1 cellular context compared by ENCODE assay signal in genomic region chr9:83979812-83980394, GRCh38.
A peak's percentile ranks its signal among the peaks of the same experiment; 100 is the strongest.
TF ChIP-seq lines count a peak whose summit lies in the region.

TSS of gene HNRNPK (minus strand) at chr9:83980215. CDS start at chr9:83978252, 1,963 bp downstream.

TF ChIP-seq in K562, 482 proteins besides CTCF, POLR2A, EP300 and RAD21 (continued from another document and continues in another):
- TF ChIP-seq ZBTB5 (IDR thresholded peaks at IDR 0.05) (no peak), SRSF7 (optimal IDR thresholded peaks at IDR 0.05; ENCODE audit: low read depth, low read length) (no peak), TFAP4 (CRISPR knock-in tag; IDR thresholded peaks at IDR 0.05; ENCODE audit: borderline replicate concordance) (peak; percentile 56; the same call in 1 of the 2 replicates), AFF1 (IDR thresholded peaks at IDR 0.05; ENCODE audit: low read depth in 1 of 2, partially characterized antibody in 2 of 2) (no peak), SIN3A (IDR thresholded peaks at IDR 0.05; ENCODE audit: borderline replicate concordance in 2 of 2, control insufficient read depth in 1 of 2, low read depth in 2 of 2, low read length in 2 of 2) (0 out of 4 replicates have a peak, but pooled peaks of 1 of the 2 experiments have one; percentile 29), ARID1B (IDR thresholded peaks at IDR 0.05) (no peak), SMAD4 (CRISPR knock-in tag; conservative IDR thresholded peaks at IDR 0.05) (peak; percentile 74; the same call in 1 of the 2 replicates), RBM15 (IDR thresholded peaks at IDR 0.05; ENCODE audit: insufficient read depth, low read length) (no peak), L3MBTL2 (IDR thresholded peaks at IDR 0.05) (no peak), THAP7 (CRISPR knock-in tag; IDR thresholded peaks at IDR 0.05) (no peak; the same call in 1 of the 2 replicates), SREBF1 (IDR thresholded peaks at IDR 0.05; ENCODE audit: borderline replicate concordance, low read depth, low read length) (no peak), SMAD1 (IDR thresholded peaks at IDR 0.05; ENCODE audit: low read depth, low read length, partially characterized antibody) (peak; percentile 65), YBX1 (IDR thresholded peaks at IDR 0.05) (no peak), CBX2 (IDR thresholded peaks at IDR 0.05; ENCODE audit: insufficient read depth, low read length, poor library complexity, severe bottlenecking) (no peak), HCFC1 (IDR thresholded peaks at IDR 0.05; ENCODE audit: low read depth, low read length) (peak; percentile 25; the same call in 1 of the 2 replicates), USF2 (CRISPR knock-in tag; IDR thresholded peaks at IDR 0.05) (no peak), THAP12 (CRISPR knock-in tag; IDR thresholded peaks at IDR 0.05) (no peak), ZBED1 (IDR thresholded peaks at IDR 0.05) (no peak), KDM4B (IDR thresholded peaks at IDR 0.05; ENCODE audit: borderline replicate concordance in 2 of 2, low read depth in 1 of 2) (0 out of 4 replicates have a peak, but pooled peaks of 1 of the 2 experiments have one; percentile 26), HNRNPLL (IDR thresholded peaks at IDR 0.05; ENCODE audit: low read depth, low read length, poor library complexity, severe bottlenecking) (peak; percentile 79), ARID4B (CRISPR knock-in tag; IDR thresholded peaks at IDR 0.05) (peak; percentile 15; the same call in 1 of the 2 replicates), BRD4 (IDR thresholded peaks at IDR 0.05) (peak; percentile 99), POLR2AphosphoS2 (IDR thresholded peaks at IDR 0.05; ENCODE audit: low read length) (no peak; the same call in 1 of the 2 replicates), HDAC8 (tag; IDR thresholded peaks at IDR 0.05) (no peak), GABPB1 (CRISPR knock-in tag; IDR thresholded peaks at IDR 0.05) (peak; percentile 33; the same call in 1 of the 2 replicates), ZNF644 (tag; IDR thresholded peaks at IDR 0.05; ENCODE audit: low read depth) (no peak), RBM39 (optimal IDR thresholded peaks at IDR 0.05; ENCODE audit: low read depth, low read length) (peak; percentile 35), ZKSCAN1 (IDR thresholded peaks at IDR 0.05; ENCODE audit: low read depth, low read length) (no peak), FOS (IDR thresholded peaks at IDR 0.05; ENCODE audit: extremely low read depth, insufficient read length) (peak; percentile 96), TAF9B (IDR thresholded peaks at IDR 0.05; ENCODE audit: partially characterized antibody) (peak; percentile 56), MAFF (IDR thresholded peaks at IDR 0.05; ENCODE audit: low read length) (no peak), RFX1 (IDR thresholded peaks at IDR 0.05) (no peak), NCOA6 (IDR thresholded peaks at IDR 0.05) (no peak), PTBP1 (IDR thresholded peaks at IDR 0.05; ENCODE audit: low read depth, low read length) (no peak), EZH2 (IDR thresholded peaks at IDR 0.05; ENCODE audit: borderline replicate concordance, low read depth, low read length) (no peak), FOXK2 (conservative IDR thresholded peaks at IDR 0.05 in 1 of 2, IDR thresholded peaks at IDR 0.05 in 1 of 2; ENCODE audit: low read depth in 2 of 2) (no peak), SMARCA5 (IDR thresholded peaks at IDR 0.05) (no peak), RNF2 (IDR thresholded peaks at IDR 0.05) (0 out of 2 replicates have a peak, but pooled peaks have one; percentile 10), GATA2 (CRISPR knock-in tag; IDR thresholded peaks at IDR 0.05) (no peak), SAFB (IDR thresholded peaks at IDR 0.05; ENCODE audit: borderline replicate concordance, low read depth, low read length) (no peak), PHB2 (IDR thresholded peaks at IDR 0.05; ENCODE audit: low read depth) (no peak), FOXM1 (IDR thresholded peaks at IDR 0.05; ENCODE audit: low read depth) (no peak), FOXM1 (CRISPR knock-in tag; IDR thresholded peaks at IDR 0.05; ENCODE audit: low read depth) (peak; percentile 77; the same call in 1 of the 2 replicates), ZNF507 (tag; conservative IDR thresholded peaks at IDR 0.05) (no peak), RBM25 (IDR thresholded peaks at IDR 0.05; ENCODE audit: low read depth, low read length, severe bottlenecking) (peak; percentile 99), POLR3G (IDR thresholded peaks at IDR 0.05; ENCODE audit: extremely low read depth, insufficient read length, insufficient replicate concordance) (no peak), ZNF253 (CRISPR knock-in tag; conservative IDR thresholded peaks at IDR 0.05) (no peak), CHD2 (IDR thresholded peaks at IDR 0.05; ENCODE audit: low read depth, low read length) (peak; percentile 76; the same call in 1 of the 2 replicates), POLR2G (IDR thresholded peaks at IDR 0.05; ENCODE audit: low read depth, low read length) (peak; percentile 85), E2F5 (CRISPR knock-in tag; IDR thresholded peaks at IDR 0.05) (no peak), STAT5B (CRISPR knock-in tag; IDR thresholded peaks at IDR 0.05) (no peak), ZNF766 (CRISPR knock-in tag; conservative IDR thresholded peaks at IDR 0.05) (0 out of 2 replicates have a peak, but pooled peaks have one; percentile 28), ZNF655 (CRISPR knock-in tag; IDR thresholded peaks at IDR 0.05) (no peak)
